ENCODE assay signal across 8 cellular contexts in genomic region chr15:78739996-78740903, GRCh38.
DNase-seq lines count a peak whose midpoint lies in the region; ATAC-seq lines count a peak whose summit lies in the region.

No MANE protein-coding gene starts in this region.

- POLR2A ChIA-PET in CD4-positive, alpha-beta memory T cell (lab: Charles Lee; ENCODE audit: partially characterized antibody), result no interaction called here

- H3K27me3 Mint-ChIP-seq in CD4-positive, alpha-beta memory T cell, result peaks cover 2% of the 10 kb centered on the region in 2 donors
- peaks cover 3% of the 10 kb centered on the region for H3K27me3 Mint-ChIP-seq in activated T-cell treated with anti-CD3 and anti-CD28 coated beads, Interleukin-2, amount 50 U/mL, for 4 hours (ENCODE audit: low read depth)

- H3K36me3 ChIP-seq in CD4-positive, alpha-beta memory T cell (ENCODE audit: insufficient read depth, low read length), result no peaks in the 10 kb centered on the region

- peaks cover 0 to 5% (median 1%) of the 10 kb centered on the region in 4 donors for H3K4me1 Mint-ChIP-seq in CD4-positive, alpha-beta memory T cell
- no peaks in the 10 kb centered on the region for H3K4me1 Mint-ChIP-seq in activated T-cell treated with anti-CD3 and anti-CD28 coated beads, Interleukin-2, amount 50 U/mL, for 4 hours (ENCODE audit: low read depth)

- no peaks in the 10 kb centered on the region for H3K27me3 ChIP-seq in CD4-positive, alpha-beta memory T cell (ENCODE audit: insufficient read depth, low read length)

- no peak overlapping the region for H3K27ac ChIP-seq in CD4-positive, alpha-beta memory T cell (ENCODE audit: low read depth, low read length)

- CTCF ChIA-PET in CD4-positive, alpha-beta memory T cell (lab: Charles Lee; ENCODE audit: partially characterized antibody), result no interaction called here

- ATAC-seq in GM21717 (IDR thresholded peaks at IDR 0.05; ENCODE audit: unreplicated experiment) (peak; percentile 70), left ventricle myocardium superior (peak; percentile 77), GM18498 (IDR thresholded peaks at IDR 0.05; ENCODE audit: unreplicated experiment) (no peak), GM19395 (IDR thresholded peaks at IDR 0.05; ENCODE audit: unreplicated experiment) (no peak)
- peak; percentile 69 to 78 for ATAC-seq in activated T-cell treated with anti-CD3 and anti-CD28 coated beads, Interleukin-2, amount 50 U/mL, for 4 hours

- DNase-seq in CD4-positive, alpha-beta memory T cell, result peak; percentile 22 to 61 (median 34)
- peak; percentile 8 for DNase-seq in NCI-H748 treated with DMSO at 0.1 percent for 48 hours (lab: John Stamatoyannopoulos, UW)
- peak; percentile 31 for DNase-seq in activated T-cell treated with anti-CD3 and anti-CD28 coated beads, Interleukin-2, amount 50 U/mL, for 4 hours
- DNase-seq in left ventricle myocardium superior, result peak; percentile 66
- DNase-seq in stimulated activated CD4-positive, alpha-beta T cell treated with anti-CD3 and anti-CD28 coated beads, Interleukin-2, amount 100 ng/mL, for 48 hours, result peak; percentile 66 to 73

- intact Hi-C loops in CD4-positive, alpha-beta memory T cell (cut with micrococcal nuclease), result no loop called here
- intact Hi-C loops in left ventricle myocardium superior (cut with micrococcal nuclease), result no loop called here

- H3K4me1 ChIP-seq in CD4-positive, alpha-beta memory T cell (ENCODE audit: insufficient read depth, low read length), result no peaks in the 10 kb centered on the region

- no peaks in the 10 kb centered on the region for H3K9me3 Mint-ChIP-seq in CD4-positive, alpha-beta memory T cell
- H3K9me3 Mint-ChIP-seq in activated T-cell treated with anti-CD3 and anti-CD28 coated beads, Interleukin-2, amount 50 U/mL, for 4 hours, result no peaks in the 10 kb centered on the region

- no peaks in the 10 kb centered on the region for H3K9me3 ChIP-seq in CD4-positive, alpha-beta memory T cell (ENCODE audit: control insufficient read depth in 1 of 2, low read length in 2 of 2)

- H3K36me3 Mint-ChIP-seq in CD4-positive, alpha-beta memory T cell, result no peaks in the 10 kb centered on the region
- no peaks in the 10 kb centered on the region for H3K36me3 Mint-ChIP-seq in activated T-cell treated with anti-CD3 and anti-CD28 coated beads, Interleukin-2, amount 50 U/mL, for 4 hours (ENCODE audit: insufficient read depth)

- H3K4me3 ChIP-seq in CD4-positive, alpha-beta memory T cell (ENCODE audit: low read length in 2 of 2), result no peak overlapping the region

- H3K27ac Mint-ChIP-seq in CD4-positive, alpha-beta memory T cell, result no peak overlapping the region

- no peak overlapping the region for H3K4me3 Mint-ChIP-seq in CD4-positive, alpha-beta memory T cell
- H3K4me3 Mint-ChIP-seq in activated T-cell treated with anti-CD3 and anti-CD28 coated beads, Interleukin-2, amount 50 U/mL, for 4 hours, result no peak overlapping the region

Comparison
In these comparisons a context has a peak if more than half of its experiments do, and no peak if none do; other contexts are left out.
1. DNase-seq: peak in every context shown above with its lines; median percentile 70 in stimulated activated CD4-positive, alpha-beta T cell treated with anti-CD3 and anti-CD28 coated beads, Interleukin-2, amount 100 ng/mL, for 48 hours; 66 in left ventricle myocardium superior; 34 in CD4-positive, alpha-beta memory T cell; 31 in activated T-cell treated with anti-CD3 and anti-CD28 coated beads, Interleukin-2, amount 50 U/mL, for 4 hours; 8 in NCI-H748 treated with DMSO at 0.1 percent for 48 hours.
2. ATAC-seq: peak in GM21717 (single experiment), activated T-cell treated with anti-CD3 and anti-CD28 coated beads, Interleukin-2, amount 50 U/mL, for 4 hours (2 of 2) and left ventricle myocardium superior (single experiment); none in GM18498 (single experiment) and GM19395 (single experiment).